8 cellular contexts compared by ENCODE assay signal in the genomic region with DNA sequence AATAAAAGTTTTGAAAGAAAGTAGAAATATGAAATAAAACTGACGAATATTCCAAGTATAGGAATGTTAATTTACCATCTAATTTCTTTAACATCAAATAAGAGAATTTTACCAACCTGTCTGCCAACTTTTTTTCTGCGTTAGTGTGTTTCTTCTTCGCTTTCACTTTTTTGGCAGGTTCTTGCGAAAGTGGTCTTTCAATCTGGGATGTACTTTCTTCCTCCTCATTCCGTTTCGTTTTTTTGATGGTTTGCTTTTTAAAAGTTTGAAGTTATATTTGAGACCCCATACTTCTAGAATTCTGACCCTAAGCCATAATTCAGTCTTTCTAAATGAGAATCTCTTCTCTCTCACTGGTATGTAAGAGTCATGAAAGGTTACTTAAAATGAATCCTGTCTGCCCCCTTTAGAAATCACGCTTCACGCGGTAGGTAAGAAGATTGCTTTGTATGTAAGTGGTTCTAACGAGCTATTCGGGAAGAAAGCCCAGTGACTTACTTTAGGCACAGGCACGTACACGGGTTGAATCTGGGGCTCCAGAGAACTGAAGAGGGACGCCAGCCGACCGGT. TPM values are rescaled to one million over a fixed set of nuclear protein-coding genes. Genes with fewer than 3 reads are reported as not detected.
A peak's percentile ranks its signal among the peaks of the same experiment; 100 is the strongest.
DNase-seq lines count a peak whose midpoint lies in the region; ATAC-seq lines count a peak whose summit lies in the region.

No MANE protein-coding gene starts in this region.

- peak overlapping the region; percentile 90 for H3K4me3 ChIP-seq in GM08714 (ENCODE audit: low read length)

- H3K27ac Mint-ChIP-seq in IgD-negative memory B cell: peak overlapping the region; percentile 98 to 99 (median 99)
- peak overlapping the region; percentile 98 for H3K27ac Mint-ChIP-seq in activated CD4-positive, alpha-beta memory T cell treated with anti-CD3 and anti-CD28 coated beads for 36 hours

- H3K4me3 Mint-ChIP-seq in IgD-negative memory B cell: peak overlapping the region; percentile 97 to 99 (median 98)
- peak overlapping the region; percentile 95 for H3K4me3 Mint-ChIP-seq in activated CD4-positive, alpha-beta memory T cell treated with anti-CD3 and anti-CD28 coated beads for 36 hours

- peaks cover 10 to 20% (median 14%) of the 10 kb centered on the region in 3 donors for H3K4me1 Mint-ChIP-seq in IgD-negative memory B cell
- peaks cover 15% of the 10 kb centered on the region for H3K4me1 Mint-ChIP-seq in activated CD4-positive, alpha-beta memory T cell treated with anti-CD3 and anti-CD28 coated beads for 36 hours (ENCODE audit: low read depth)

- H3K27me3 Mint-ChIP-seq in IgD-negative memory B cell: no peaks in the 10 kb centered on the region
- H3K27me3 Mint-ChIP-seq in activated CD4-positive, alpha-beta memory T cell treated with anti-CD3 and anti-CD28 coated beads for 36 hours: no peaks in the 10 kb centered on the region

- peaks cover 2% of the 10 kb centered on the region for H3K36me3 Mint-ChIP-seq in IgD-negative memory B cell
- H3K36me3 Mint-ChIP-seq in activated CD4-positive, alpha-beta memory T cell treated with anti-CD3 and anti-CD28 coated beads for 36 hours: peaks cover 22% of the 10 kb centered on the region

- CTCF ChIA-PET in activated CD4-positive, alpha-beta memory T cell treated with anti-CD3 and anti-CD28 coated beads for 36 hours (lab: Charles Lee): interaction anchor here (0.6 to 1.6 kb wide), 9 partner anchors 22 to 256 kb away, joined by 3 to 9 read pairs (median 3); no protein-coding TSS in a partner anchor

- no peak for DNase-seq in activated CD4-positive, alpha-beta memory T cell treated with anti-CD3 and anti-CD28 coated beads for 36 hours
- DNase-seq in glomerular endothelial cell (ENCODE audit: extremely low read depth, low read depth, low spot score) (peak; percentile 36), renal cortical epithelial cell (ENCODE audit: low read depth) (peak; percentile 72), globus pallidus (ENCODE audit: low spot score) (no peak), AG08396 (ENCODE audit: low spot score) (no peak)

- peak; percentile 41 for ATAC-seq in GM21447 (IDR thresholded peaks at IDR 0.05; ENCODE audit: unreplicated experiment)

- no peaks in the 10 kb centered on the region for H3K9me3 Mint-ChIP-seq in IgD-negative memory B cell
- peaks cover 5% of the 10 kb centered on the region for H3K9me3 Mint-ChIP-seq in activated CD4-positive, alpha-beta memory T cell treated with anti-CD3 and anti-CD28 coated beads for 36 hours

- POLR2A ChIA-PET in activated CD4-positive, alpha-beta memory T cell treated with anti-CD3 and anti-CD28 coated beads for 36 hours (lab: Charles Lee): interaction anchor here (0.7 to 2.0 kb wide), 9 partner anchors 15 to 168 kb away, joined by 3 to 16 read pairs (median 4); partner anchors contain the start of genes ARID4B, GGPS1 and TOMM20

- intact Hi-C loops in activated CD4-positive, alpha-beta memory T cell treated with anti-CD3 and anti-CD28 coated beads for 36 hours (cut with micrococcal nuclease): loop anchor here (2.0 kb wide), 2 partner anchors 46 to 254 kb away; no protein-coding TSS in a partner anchor

RNA-seq across cellular contexts. Expression of gene RBM34, which starts 0.6 kb away (rescaled TPM):
- 86.7 TPM for polyA plus RNA-seq in IgD-negative memory B cell
- 100 to 1,000 TPM; 108 to 120 TPM for total RNA-seq in activated CD4-positive, alpha-beta memory T cell treated with anti-CD3 and anti-CD28 coated beads for 36 hours
- 49.9 and 52.7 TPM in 2 replicates for total RNA-seq in glomerular endothelial cell
- total RNA-seq in renal cortical epithelial cell: 46.0 and 62.0 TPM in 2 replicates

RNA-seq across cellular contexts. Expression of gene TOMM20, which starts 31.8 kb away (rescaled TPM):
- polyA plus RNA-seq in IgD-negative memory B cell: 76.4 TPM
- 100 to 1,000 TPM; 127 to 142 TPM for total RNA-seq in activated CD4-positive, alpha-beta memory T cell treated with anti-CD3 and anti-CD28 coated beads for 36 hours
- total RNA-seq in glomerular endothelial cell: 78.8 and 97.5 TPM in 2 replicates
- total RNA-seq in renal cortical epithelial cell: 90.5 and 98.9 TPM in 2 replicates

Comparison
In these comparisons a context has a peak if more than half of its experiments do, and no peak if none do; other contexts are left out.
1. DNase-seq: peak in glomerular endothelial cell (single experiment) and renal cortical epithelial cell (single experiment); none in activated CD4-positive, alpha-beta memory T cell treated with anti-CD3 and anti-CD28 coated beads for 36 hours (single experiment), globus pallidus (single experiment) and AG08396 (single experiment).